ENCODE assay signal across 8 cellular contexts in the genomic region with DNA sequence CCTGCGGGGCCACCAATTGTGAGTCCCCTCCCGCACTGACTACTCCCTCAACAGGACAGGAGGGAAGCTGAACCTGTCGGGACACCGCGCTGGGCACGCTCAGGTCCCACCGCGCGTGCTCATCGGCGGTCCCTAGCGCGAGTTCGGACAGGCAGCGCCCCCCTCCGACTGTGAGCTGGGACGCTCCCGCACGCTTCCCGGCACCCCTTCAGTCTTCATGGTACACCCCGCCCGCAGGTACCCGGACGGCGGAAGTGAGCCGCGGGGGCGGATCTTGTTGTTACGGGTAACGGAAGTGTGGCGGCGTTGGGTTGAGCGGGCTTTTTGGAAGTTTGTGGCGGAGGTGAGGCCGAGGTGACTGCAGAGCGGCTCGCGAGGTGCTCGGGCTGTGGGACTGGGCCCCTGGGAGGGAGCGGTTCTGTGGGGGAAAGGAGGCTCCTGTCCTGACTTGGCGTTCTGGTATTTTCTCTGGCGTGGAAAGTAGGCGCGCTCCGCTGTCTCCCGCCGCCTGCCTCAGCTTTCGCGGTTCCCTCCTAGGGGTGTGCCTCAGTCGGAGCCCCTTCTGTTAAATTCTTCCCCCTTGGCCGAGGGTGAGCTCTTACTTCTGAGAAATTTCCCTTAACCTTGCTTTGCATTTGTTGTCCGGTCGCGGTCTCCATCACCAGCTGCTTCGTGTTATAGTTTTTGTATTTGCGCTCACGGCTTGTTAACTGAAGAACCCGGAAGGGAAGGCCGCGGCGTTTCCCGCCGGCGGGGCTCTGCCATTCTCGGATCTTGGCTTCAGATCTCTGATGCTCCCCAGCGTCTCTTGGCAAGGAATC. TPM values are rescaled to one million over a fixed set of nuclear protein-coding genes. Genes with fewer than 3 reads are reported as not detected.
DNase-seq lines count a peak whose midpoint lies in the region; ATAC-seq, FAIRE-seq and TF ChIP-seq lines count a peak whose summit lies in the region.

Gene FANCI (plus strand): TSS at position 289 of the 821 bp plus-strand sequence. CDS start 3,669 bp downstream, outside the sequence.

- H3K9ac ChIP-seq in BLaER1, result peak within 1 kb of the TSS; percentile 81
- H3K9ac ChIP-seq in colonic mucosa (ENCODE audit: low read depth in 2 of 2, low read length in 2 of 2), result peak within 1 kb of the TSS; percentile 64 to 93

- H3K27me3 ChIP-seq in BLaER1 (no peaks in the 10 kb centered on the region), colonic mucosa (no peaks in the 10 kb centered on the region)

- peaks cover 10% of the 10 kb centered on the region; the same call in 1 of the 2 replicates for H4K20me1 ChIP-seq in BLaER1

- H3K4me3 ChIP-seq in BLaER1, result peak within 1 kb of the TSS; percentile 90
- peak within 1 kb of the TSS; percentile 66 for H3K4me3 ChIP-seq in colonic mucosa

- no peak for TF ChIP-seq CTCF in colonic mucosa (IDR thresholded peaks at IDR 0.05)

- peak; percentile 88 for FAIRE-seq in GM19239 (lab: Jason Lieb, UNC)

- H3K27ac ChIP-seq in BLaER1 (peak within 1 kb of the TSS; percentile 68), colonic mucosa (no peak within 1 kb of the TSS)

- H3K4me1 ChIP-seq in BLaER1 (peaks cover 29% of the 10 kb centered on the region), colonic mucosa (no peaks in the 10 kb centered on the region)

- H3K4me2 ChIP-seq in BLaER1, result peak within 1 kb of the TSS; percentile 86

- intact Hi-C loops in colonic mucosa (cut with DNase I), result loop anchor here (5.0 kb wide), 1 partner anchor 37 kb away; no protein-coding TSS in a partner anchor
- intact Hi-C loops in left colon (cut with DNase I, micrococcal nuclease), result no loop called here

- peaks cover 6% of the 10 kb centered on the region; the same call in 1 of the 2 replicates for H3K9me3 ChIP-seq in BLaER1
- no peaks in the 10 kb centered on the region for H3K9me3 ChIP-seq in colonic mucosa

- DNase-seq in GM19239 (ENCODE audit: insufficient read length, low spot score), result peak; percentile 80
- peak; percentile 93 to 96 for DNase-seq in NCI-H524 (lab: John Stamatoyannopoulos, UW)
- DNase-seq in activated CD4-positive, alpha-beta T cell treated with anti-CD3 and anti-CD28 coated beads for 4 hours, result peak; percentile 95 to 97
- DNase-seq in colonic mucosa, result peak; percentile 98
- DNase-seq in left colon, result peak; percentile 96 to 100
- peak; percentile 96 for DNase-seq in stimulated activated CD4-positive, alpha-beta T cell treated with anti-CD3 and anti-CD28 coated beads, Interleukin-1b, Interleukin-23, amount 100 ng/mL, for 48 hours

- H3K36me3 ChIP-seq in BLaER1 (peaks cover 16% of the 10 kb centered on the region), colonic mucosa (no peaks in the 10 kb centered on the region)

- ATAC-seq in HG03457 (IDR thresholded peaks at IDR 0.05; ENCODE audit: unreplicated experiment) (peak; percentile 89), left colon (peak; percentile 99)

RNA-seq across cellular contexts. Expression of gene FANCI, which starts in this region (rescaled TPM):
- total RNA-seq in colonic mucosa, result 10 to 100 TPM; 19.9 to 76.9 TPM
- 10 to 100 TPM in 1 of 2 donors, 1 to 10 TPM in 1; 7.4 to 17.3 TPM for total RNA-seq in left colon
